20 cellular contexts compared by ENCODE assay signal in the genomic region with DNA sequence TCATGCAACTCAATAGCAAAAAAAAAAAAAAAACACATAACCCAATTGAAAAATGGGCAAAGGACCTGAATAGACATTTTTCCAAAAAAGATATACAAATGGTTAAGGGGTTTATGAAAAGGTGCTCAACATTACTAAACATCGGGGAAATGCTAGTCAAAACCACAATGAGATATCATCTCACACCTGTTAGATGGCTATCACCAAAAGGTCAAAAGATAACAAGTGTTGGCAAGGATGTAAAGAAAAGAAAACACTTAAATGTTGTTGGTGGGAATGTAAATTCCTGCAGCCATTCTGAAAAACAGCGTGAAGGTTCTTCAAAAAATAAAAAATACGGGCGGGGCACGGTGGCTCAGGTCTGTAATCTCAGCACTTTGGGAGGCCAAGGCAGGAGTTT.
A peak's percentile ranks its signal among the peaks of the same experiment; 100 is the strongest.
DNase-seq lines count a peak whose midpoint lies in the region; ATAC-seq and TF ChIP-seq lines count a peak whose summit lies in the region.
"Had no signal": no experiment of that assay in that cellular context is flagged by ENCODE, and none has a peak within 500 bp of the region (broad histone marks: within the 10 kb centered on the region; RNA-seq: fewer than 3 reads in every experiment).

No MANE protein-coding gene starts in this region.

- H3K9me3 ChIP-seq in OCI-LY3 (ENCODE audit: insufficient read depth, low read length): no peaks in the 10 kb centered on the region
- no peaks in the 10 kb centered on the region for H3K9me3 ChIP-seq in thymus (ENCODE audit: control insufficient read depth)
- H3K9me3 ChIP-seq: Caco-2, suprapubic skin had no signal

- no peaks in the 10 kb centered on the region for H3K27me3 ChIP-seq in OCI-LY3 (ENCODE audit: low read depth, low read length)
- no peaks in the 10 kb centered on the region for H3K27me3 ChIP-seq in thymus (ENCODE audit: control insufficient read depth, insufficient read depth)
- H3K27me3 ChIP-seq: suprapubic skin had no signal

- H3K4me3 ChIP-seq in OCI-LY3 (ENCODE audit: low read length) (peak overlapping the region; percentile 56), thymus (ENCODE audit: low read length) (no peak overlapping the region)
- H3K4me3 ChIP-seq: lung, suprapubic skin had no signal

- H3K79me2 ChIP-seq in OCI-LY3 (ENCODE audit: low read length): peaks cover 3% of the 10 kb centered on the region; the same call in 1 of the 2 replicates

- H3K27ac Mint-ChIP-seq in stimulated activated naive CD8-positive, alpha-beta T cell treated with anti-CD3 and anti-CD28 coated beads, Interleukin-15, Interleukin-2, amounts not matched to agents 100 ng/mL and 50 ng/mL, for 24 hours: no peak overlapping the region
- peak overlapping the region; percentile 21 for H3K27ac Mint-ChIP-seq in activated naive CD8-positive, alpha-beta T cell treated with anti-CD3 and anti-CD28 coated beads, Interleukin-2, amount 10 ng/mL, durations not matched to agents 7 days and 5 days
- no peak overlapping the region for H3K27ac Mint-ChIP-seq in CD14-positive monocyte
- H3K27ac Mint-ChIP-seq: endodermal cell, HFFc6, nephron progenitor cell had no signal

- no peak for DNase-seq in stimulated activated naive CD8-positive, alpha-beta T cell treated with anti-CD3 and anti-CD28 coated beads, Interleukin-15, Interleukin-2, amounts not matched to agents 100 U/mL and 50 U/mL, for 24 hours
- no peak for DNase-seq in activated naive CD8-positive, alpha-beta T cell treated with anti-CD3 and anti-CD28 coated beads, Interleukin-2, amount 10 ng/mL, durations not matched to agents 7 days and 5 days
- no peak for DNase-seq in CD14-positive monocyte (ENCODE audit: low spot score)
- DNase-seq: activated CD4-positive, alpha-beta T cell treated with anti-CD3 and anti-CD28 coated beads, Interleukin-2, amount 50 U/mL, for 48 hours; Caco-2; endodermal cell; HFFc6; NCI-H1436 treated with DMSO at 0.1 percent for 48 hours; nephron progenitor cell; posterior cingulate gyrus; RPMI8226; stimulated activated CD4-positive, alpha-beta T cell treated with anti-CD3 and anti-CD28 coated beads, Interleukin-2, amount 100 ng/mL, for 48 hours had no signal

- intact Hi-C loops in CD14-positive monocyte (cut with micrococcal nuclease): no loop called here

- H3K4me1 ChIP-seq in OCI-LY3 (ENCODE audit: low read length) (peaks cover 74% of the 10 kb centered on the region), thymus (ENCODE audit: control insufficient read depth, insufficient read depth, low read length) (peaks cover 14% of the 10 kb centered on the region)
- H3K4me1 ChIP-seq: Caco-2, suprapubic skin had no signal

- H3K36me3 ChIP-seq in OCI-LY3 (replicated peaks; ENCODE audit: low read depth, low read length): no peaks in the 10 kb centered on the region
- H3K36me3 ChIP-seq in thymus (ENCODE audit: control insufficient read depth, insufficient read depth): no peaks in the 10 kb centered on the region
- H3K36me3 ChIP-seq: suprapubic skin had no signal

- peaks cover 3% of the 10 kb centered on the region for H3K9me3 Mint-ChIP-seq in stimulated activated naive CD8-positive, alpha-beta T cell treated with anti-CD3 and anti-CD28 coated beads, Interleukin-15, Interleukin-2, amounts not matched to agents 100 ng/mL and 50 ng/mL, for 24 hours
- H3K9me3 Mint-ChIP-seq in activated naive CD8-positive, alpha-beta T cell treated with anti-CD3 and anti-CD28 coated beads, Interleukin-2, amount 10 ng/mL, durations not matched to agents 7 days and 5 days: peaks cover 20% of the 10 kb centered on the region
- peaks cover 0 to 4% (median 0%) of the 10 kb centered on the region in 7 donors for H3K9me3 Mint-ChIP-seq in CD14-positive monocyte
- H3K9me3 Mint-ChIP-seq: endodermal cell, HFFc6 had no signal

- POLR2A ChIA-PET in activated naive CD8-positive, alpha-beta T cell treated with anti-CD3 and anti-CD28 coated beads, Interleukin-2, amount 10 ng/mL, durations not matched to agents 7 days and 5 days (lab: Charles Lee): no interaction called here

- no peaks in the 10 kb centered on the region for H3K27me3 Mint-ChIP-seq in stimulated activated naive CD8-positive, alpha-beta T cell treated with anti-CD3 and anti-CD28 coated beads, Interleukin-15, Interleukin-2, amounts not matched to agents 100 ng/mL and 50 ng/mL, for 24 hours
- H3K27me3 Mint-ChIP-seq in activated naive CD8-positive, alpha-beta T cell treated with anti-CD3 and anti-CD28 coated beads, Interleukin-2, amount 10 ng/mL, durations not matched to agents 7 days and 5 days: no peaks in the 10 kb centered on the region
- H3K27me3 Mint-ChIP-seq in CD14-positive monocyte (ENCODE audit: low read depth in 3 of 3): peaks cover 0 to 2% (median 2%) of the 10 kb centered on the region in 3 donors

- peaks cover 61% of the 10 kb centered on the region for H3K4me1 Mint-ChIP-seq in stimulated activated naive CD8-positive, alpha-beta T cell treated with anti-CD3 and anti-CD28 coated beads, Interleukin-15, Interleukin-2, amounts not matched to agents 100 ng/mL and 50 ng/mL, for 24 hours (ENCODE audit: low read depth)
- peaks cover 46% of the 10 kb centered on the region for H3K4me1 Mint-ChIP-seq in activated naive CD8-positive, alpha-beta T cell treated with anti-CD3 and anti-CD28 coated beads, Interleukin-2, amount 10 ng/mL, durations not matched to agents 7 days and 5 days
- H3K4me1 Mint-ChIP-seq in CD14-positive monocyte: peaks cover 9% of the 10 kb centered on the region
- H3K4me1 Mint-ChIP-seq: endodermal cell, nephron progenitor cell had no signal

- peak overlapping the region; percentile 27 for H3K4me3 Mint-ChIP-seq in stimulated activated naive CD8-positive, alpha-beta T cell treated with anti-CD3 and anti-CD28 coated beads, Interleukin-15, Interleukin-2, amounts not matched to agents 100 ng/mL and 50 ng/mL, for 24 hours
- H3K4me3 Mint-ChIP-seq in activated naive CD8-positive, alpha-beta T cell treated with anti-CD3 and anti-CD28 coated beads, Interleukin-2, amount 10 ng/mL, durations not matched to agents 7 days and 5 days: peak overlapping the region; percentile 20
- no peak overlapping the region for H3K4me3 Mint-ChIP-seq in CD14-positive monocyte
- H3K4me3 Mint-ChIP-seq: endodermal cell, HFFc6, nephron progenitor cell had no signal

- no peak overlapping the region for H2AFZ ChIP-seq in OCI-LY3 (ENCODE audit: low read depth, low read length)

- TF ChIP-seq CTCF in OCI-LY3 (IDR thresholded peaks at IDR 0.05; ENCODE audit: low read depth, low read length) (no peak), CD14-positive monocyte (IDR thresholded peaks at IDR 0.05) (no peak)

- no peaks in the 10 kb centered on the region for H4K20me1 ChIP-seq in OCI-LY3 (ENCODE audit: insufficient read depth, low read length)

- H3K27ac ChIP-seq in OCI-LY3 (ENCODE audit: low read length): peak overlapping the region; percentile 93
- peak overlapping the region; percentile 50 for H3K27ac ChIP-seq in thymus (ENCODE audit: low read depth)
- H3K27ac ChIP-seq: suprapubic skin had no signal

- no peak for ATAC-seq in stimulated activated naive CD8-positive, alpha-beta T cell treated with anti-CD3 and anti-CD28 coated beads, Interleukin-15, Interleukin-2, amounts not matched to agents 100 U/mL and 50 U/mL, for 24 hours
- ATAC-seq in activated naive CD8-positive, alpha-beta T cell treated with anti-CD3 and anti-CD28 coated beads, Interleukin-2, amount 10 ng/mL, durations not matched to agents 7 days and 5 days (ENCODE audit: low read depth): no peak
- ATAC-seq in HG03139 (IDR thresholded peaks at IDR 0.05; ENCODE audit: unreplicated experiment) (no peak), GM18498 (IDR thresholded peaks at IDR 0.05; ENCODE audit: unreplicated experiment) (no peak)
- ATAC-seq: SK-N-SH treated with all-trans-retinoic acid at 6 μM for 48 hours had no signal

- 9% methylated on average over 5 of the region's 5 CpGs for WGBS in thymus

- peak overlapping the region; percentile 66 for H3K4me2 ChIP-seq in OCI-LY3 (ENCODE audit: low read length)

- no peaks in the 10 kb centered on the region for H3K36me3 Mint-ChIP-seq in stimulated activated naive CD8-positive, alpha-beta T cell treated with anti-CD3 and anti-CD28 coated beads, Interleukin-15, Interleukin-2, amounts not matched to agents 100 ng/mL and 50 ng/mL, for 24 hours (ENCODE audit: low read depth)
- H3K36me3 Mint-ChIP-seq in activated naive CD8-positive, alpha-beta T cell treated with anti-CD3 and anti-CD28 coated beads, Interleukin-2, amount 10 ng/mL, durations not matched to agents 7 days and 5 days: peaks cover 48% of the 10 kb centered on the region
- H3K36me3 Mint-ChIP-seq in CD14-positive monocyte: no peaks in the 10 kb centered on the region

- H3K9ac ChIP-seq in OCI-LY3 (ENCODE audit: low read length): peak overlapping the region; percentile 52

Comparison
In these comparisons a context has a peak if more than half of its experiments do, and no peak if none do; other contexts are left out.
1. H3K4me3 Mint-ChIP-seq: peak in stimulated activated naive CD8-positive, alpha-beta T cell treated with anti-CD3 and anti-CD28 coated beads, Interleukin-15, Interleukin-2, amounts not matched to agents 100 ng/mL and 50 ng/mL, for 24 hours (single experiment) and activated naive CD8-positive, alpha-beta T cell treated with anti-CD3 and anti-CD28 coated beads, Interleukin-2, amount 10 ng/mL, durations not matched to agents 7 days and 5 days (single experiment); none in CD14-positive monocyte (0 of 2).